Comparison of ENCODE assay signal across 8 cellular contexts in genomic region chr3:124351430-124352142, GRCh38.
DNase-seq lines count a peak whose midpoint lies in the region; ATAC-seq and TF ChIP-seq lines count a peak whose summit lies in the region.

No MANE protein-coding gene starts in this region.

- TF ChIP-seq POLR2A in right lobe of liver (IDR thresholded peaks at IDR 0.05), result no peak

- H3K4me3 ChIP-seq in right lobe of liver, result no peak overlapping the region

- H3K4me1 ChIP-seq in right lobe of liver, result no peaks in the 10 kb centered on the region

- no peaks in the 10 kb centered on the region for H3K36me3 ChIP-seq in right lobe of liver

- DNase-seq in COLO829 (ENCODE audit: low spot score) (peak; percentile 97), HFFc6 (peak; percentile 69), NCI-H748 treated with DMSO at 0.1 percent for 48 hours (lab: John Stamatoyannopoulos, UW) (peak; percentile 6), dermis blood vessel endothelial cell (peak; percentile 74), right lobe of liver (no peak), sciatic nerve (ENCODE audit: low spot score) (no peak)
- DNase-seq in activated CD8-positive, alpha-beta memory T cell treated with anti-CD3 and anti-CD28 coated beads, Interleukin-2, amount 10 ng/mL, durations not matched to agents 7 days and 5 days, result no peak

- TF ChIP-seq CTCF in HFFc6 (IDR thresholded peaks at IDR 0.05), result peak; percentile 83
- peak; percentile 57 to 84 (median 69) for TF ChIP-seq CTCF in right lobe of liver (IDR thresholded peaks at IDR 0.05)

- no peak overlapping the region for H3K27ac Mint-ChIP-seq in HFFc6
- H3K27ac Mint-ChIP-seq in activated CD8-positive, alpha-beta memory T cell treated with anti-CD3 and anti-CD28 coated beads, Interleukin-2, amount 10 ng/mL, durations not matched to agents 7 days and 5 days, result no peak overlapping the region

- no peaks in the 10 kb centered on the region for H3K27me3 ChIP-seq in right lobe of liver

- H3K4me3 Mint-ChIP-seq in HFFc6, result no peak overlapping the region
- no peak overlapping the region for H3K4me3 Mint-ChIP-seq in activated CD8-positive, alpha-beta memory T cell treated with anti-CD3 and anti-CD28 coated beads, Interleukin-2, amount 10 ng/mL, durations not matched to agents 7 days and 5 days

- no peaks in the 10 kb centered on the region for H3K9me3 ChIP-seq in right lobe of liver

- H3K27me3 Mint-ChIP-seq in HFFc6 (ENCODE audit: insufficient read depth), result peaks cover 22% of the 10 kb centered on the region
- peaks cover 26% of the 10 kb centered on the region for H3K27me3 Mint-ChIP-seq in activated CD8-positive, alpha-beta memory T cell treated with anti-CD3 and anti-CD28 coated beads, Interleukin-2, amount 10 ng/mL, durations not matched to agents 7 days and 5 days

- intact Hi-C loops in right lobe of liver (cut with DNase I), result loop anchor here in 1 of 2 donors (5.0 kb wide), 1 partner anchor 116 kb away; no protein-coding TSS in a partner anchor
- intact Hi-C loops in sciatic nerve (cut with DNase I), result no loop called here

- no peak overlapping the region for H3K27ac ChIP-seq in right lobe of liver

- H3K36me3 Mint-ChIP-seq in HFFc6 (ENCODE audit: low read depth), result no peaks in the 10 kb centered on the region
- no peaks in the 10 kb centered on the region for H3K36me3 Mint-ChIP-seq in activated CD8-positive, alpha-beta memory T cell treated with anti-CD3 and anti-CD28 coated beads, Interleukin-2, amount 10 ng/mL, durations not matched to agents 7 days and 5 days

- H3K9me3 Mint-ChIP-seq in HFFc6, result no peaks in the 10 kb centered on the region
- no peaks in the 10 kb centered on the region for H3K9me3 Mint-ChIP-seq in activated CD8-positive, alpha-beta memory T cell treated with anti-CD3 and anti-CD28 coated beads, Interleukin-2, amount 10 ng/mL, durations not matched to agents 7 days and 5 days (ENCODE audit: low read depth)

- CTCF ChIA-PET in activated CD8-positive, alpha-beta memory T cell treated with anti-CD3 and anti-CD28 coated beads, Interleukin-2, amount 10 ng/mL, durations not matched to agents 7 days and 5 days (lab: Charles Lee), result interaction anchor here (1.0 kb wide), 1 partner anchor 116 kb away, joined by 8 read pairs; no protein-coding TSS in a partner anchor

- WGBS in right lobe of liver (ENCODE audit: insufficient coverage, low coverage, low lambda C conversion rate, missing lambda C conversion rate), result 54% methylated on average over 4 of the region's 4 CpGs

- ATAC-seq in right lobe of liver (peak; percentile 84 to 95 (median 91)), HG03439 (IDR thresholded peaks at IDR 0.05; ENCODE audit: unreplicated experiment) (no peak), sciatic nerve (no peak)
- ATAC-seq in activated CD8-positive, alpha-beta memory T cell treated with anti-CD3 and anti-CD28 coated beads, Interleukin-2, amount 10 ng/mL, durations not matched to agents 7 days and 5 days, result no peak

- H3K4me1 Mint-ChIP-seq in HFFc6 (ENCODE audit: low read depth), result no peaks in the 10 kb centered on the region
- H3K4me1 Mint-ChIP-seq in activated CD8-positive, alpha-beta memory T cell treated with anti-CD3 and anti-CD28 coated beads, Interleukin-2, amount 10 ng/mL, durations not matched to agents 7 days and 5 days, result no peaks in the 10 kb centered on the region

Comparison
In these comparisons a context has a peak if more than half of its experiments do, and no peak if none do; other contexts are left out.
1. DNase-seq: peak in COLO829 (single experiment), HFFc6 (single experiment), NCI-H748 treated with DMSO at 0.1 percent for 48 hours (single experiment) and dermis blood vessel endothelial cell (single experiment); none in right lobe of liver (0 of 3), activated CD8-positive, alpha-beta memory T cell treated with anti-CD3 and anti-CD28 coated beads, Interleukin-2, amount 10 ng/mL, durations not matched to agents 7 days and 5 days (single experiment) and sciatic nerve (single experiment).
2. ATAC-seq: peak in right lobe of liver (4 of 4); none in activated CD8-positive, alpha-beta memory T cell treated with anti-CD3 and anti-CD28 coated beads, Interleukin-2, amount 10 ng/mL, durations not matched to agents 7 days and 5 days (single experiment), HG03439 (single experiment) and sciatic nerve (single experiment).